In genomic region chr20:44594730-44595129, GRCh38 we compare ENCODE assay signal across 8 cellular contexts. TPM values are rescaled to one million over a fixed set of nuclear protein-coding genes. Genes with fewer than 3 reads are reported as not detected.
DNase-seq lines count a peak whose midpoint lies in the region; ATAC-seq and TF ChIP-seq lines count a peak whose summit lies in the region.
"Had no signal": no experiment of that assay in that cellular context is flagged by ENCODE, and none has a peak within 500 bp of the region (broad histone marks: within the 10 kb centered on the region; RNA-seq: fewer than 3 reads in every experiment).

No MANE protein-coding gene starts in this region.

- H3K27ac Mint-ChIP-seq in stimulated activated naive CD8-positive, alpha-beta T cell treated with anti-CD3 and anti-CD28 coated beads, Interleukin-15, Interleukin-2, amounts not matched to agents 100 ng/mL and 50 ng/mL, for 24 hours, result peak overlapping the region; percentile 83
- no peak overlapping the region for H3K27ac Mint-ChIP-seq in CD8-positive, alpha-beta T cell

- DNase-seq in OCI-LY7 (ENCODE audit: low spot score), result no peak
- peak; percentile 77 for DNase-seq in fibroblast of pulmonary artery (ENCODE audit: low read depth)
- no peak for DNase-seq in NCI-H187 (lab: John Stamatoyannopoulos, UW)
- no peak for DNase-seq in CD8-positive, alpha-beta T cell
- no peak for DNase-seq in KBM-7

- no peaks in the 10 kb centered on the region for H3K9me3 Mint-ChIP-seq in stimulated activated naive CD8-positive, alpha-beta T cell treated with anti-CD3 and anti-CD28 coated beads, Interleukin-15, Interleukin-2, amounts not matched to agents 100 ng/mL and 50 ng/mL, for 24 hours
- H3K9me3 Mint-ChIP-seq in CD8-positive, alpha-beta T cell, result no peaks in the 10 kb centered on the region

- CTCF ChIA-PET in OCI-LY7 (lab: Charles Lee; ENCODE audit: unreplicated experiment), result interaction anchor here (1.6 kb wide), 1 partner anchor 8 kb away, joined by 5 read pairs; no protein-coding TSS in a partner anchor
- CTCF ChIA-PET in CD8-positive, alpha-beta T cell (lab: Charles Lee), result interaction anchor here (1.4 to 2.2 kb wide), 2 partner anchors 9 to 15 kb away, joined by 5 to 7 read pairs; no protein-coding TSS in a partner anchor

- no peaks in the 10 kb centered on the region for H3K27me3 ChIP-seq in CD8-positive, alpha-beta T cell (ENCODE audit: insufficient read depth, low read length)

- H3K4me1 Mint-ChIP-seq in stimulated activated naive CD8-positive, alpha-beta T cell treated with anti-CD3 and anti-CD28 coated beads, Interleukin-15, Interleukin-2, amounts not matched to agents 100 ng/mL and 50 ng/mL, for 24 hours (ENCODE audit: low read depth), result peaks cover 41% of the 10 kb centered on the region
- H3K4me1 Mint-ChIP-seq in CD8-positive, alpha-beta T cell (ENCODE audit: low read depth), result peaks cover 18% of the 10 kb centered on the region

- in situ Hi-C loops in KBM-7 (cut with MboI; ENCODE audit: low pct_unique_long_range_greater_than_20kb, low sequenced_read_pairs), result no loop called here

- no peaks in the 10 kb centered on the region for H3K27me3 Mint-ChIP-seq in stimulated activated naive CD8-positive, alpha-beta T cell treated with anti-CD3 and anti-CD28 coated beads, Interleukin-15, Interleukin-2, amounts not matched to agents 100 ng/mL and 50 ng/mL, for 24 hours
- H3K27me3 Mint-ChIP-seq in CD8-positive, alpha-beta T cell (ENCODE audit: low read depth), result no peaks in the 10 kb centered on the region

- ATAC-seq in GM19351 (IDR thresholded peaks at IDR 0.05; ENCODE audit: unreplicated experiment), result peak; percentile 49
- no peak for ATAC-seq in CD8-positive, alpha-beta T cell

- TF ChIP-seq CTCF in OCI-LY7 (conservative IDR thresholded peaks at IDR 0.05; ENCODE audit: low read length) (no peak), fibroblast of pulmonary artery (IDR thresholded peaks at IDR 0.05; ENCODE audit: low read length, missing control alignments) (no peak)
- TF ChIP-seq CTCF in CD8-positive, alpha-beta T cell (IDR thresholded peaks at IDR 0.05), result no peak

- BruUV-seq in OCI-LY7 (replicated peaks; lab: Mats Ljungman, UMichigan), result no TSS peak

- peaks cover 87% of the 10 kb centered on the region for H3K4me1 ChIP-seq in OCI-LY7 (ENCODE audit: insufficient read depth, low read length, poor library complexity, severe bottlenecking)
- H3K4me1 ChIP-seq in CD8-positive, alpha-beta T cell (ENCODE audit: insufficient read depth, low read length), result peaks cover 16% of the 10 kb centered on the region
- H3K4me1 ChIP-seq: parathyroid adenoma had no signal

- no peak overlapping the region for H3K4me3 Mint-ChIP-seq in stimulated activated naive CD8-positive, alpha-beta T cell treated with anti-CD3 and anti-CD28 coated beads, Interleukin-15, Interleukin-2, amounts not matched to agents 100 ng/mL and 50 ng/mL, for 24 hours
- H3K4me3 Mint-ChIP-seq in CD8-positive, alpha-beta T cell, result no peak overlapping the region

- no peaks in the 10 kb centered on the region for H3K9me3 ChIP-seq in OCI-LY7 (ENCODE audit: low read length)
- H3K9me3 ChIP-seq in CD8-positive, alpha-beta T cell (ENCODE audit: low read length), result no peaks in the 10 kb centered on the region

- intact Hi-C loops in OCI-LY7 (cut with micrococcal nuclease; ENCODE audit: unreplicated experiment), result no loop called here
- intact Hi-C loops in CD8-positive, alpha-beta T cell (cut with DNase I, micrococcal nuclease), result no loop called here

- H3K4me2 ChIP-seq in OCI-LY7 (ENCODE audit: low read length), result 0 out of 2 replicates have a peak overlapping the region, but pooled peaks have one; percentile 0

- H3K9me2 ChIP-seq in OCI-LY7 (ENCODE audit: insufficient read depth, low read length), result no peaks in the 10 kb centered on the region

- no peaks in the 10 kb centered on the region for H4K20me1 ChIP-seq in OCI-LY7 (ENCODE audit: insufficient read depth, low read length)

- H3K36me3 Mint-ChIP-seq in stimulated activated naive CD8-positive, alpha-beta T cell treated with anti-CD3 and anti-CD28 coated beads, Interleukin-15, Interleukin-2, amounts not matched to agents 100 ng/mL and 50 ng/mL, for 24 hours (ENCODE audit: low read depth), result no peaks in the 10 kb centered on the region
- peaks cover 4% of the 10 kb centered on the region for H3K36me3 Mint-ChIP-seq in CD8-positive, alpha-beta T cell

- H3K36me3 ChIP-seq in OCI-LY7 (ENCODE audit: insufficient read depth, low read length), result peaks cover 87% of the 10 kb centered on the region
- no peaks in the 10 kb centered on the region for H3K36me3 ChIP-seq in CD8-positive, alpha-beta T cell (ENCODE audit: insufficient read depth, low read length)

- peak overlapping the region; percentile 1 for H3K27ac ChIP-seq in OCI-LY7 (ENCODE audit: low read depth, low read length, poor library complexity, severe bottlenecking)
- H3K27ac ChIP-seq in CD8-positive, alpha-beta T cell (ENCODE audit: low read depth, low read length), result no peak overlapping the region
- H3K27ac ChIP-seq: parathyroid adenoma had no signal

- H3K4me3 ChIP-seq in OCI-LY7 (ENCODE audit: low read depth, low read length, poor library complexity, severe bottlenecking) (no peak overlapping the region), fibroblast of pulmonary artery (replicated peaks; ENCODE audit: low read depth, low read length) (no peak overlapping the region)
- H3K4me3 ChIP-seq in CD8-positive, alpha-beta T cell (ENCODE audit: low read depth, low read length), result no peak overlapping the region

- POLR2A ChIA-PET in OCI-LY7 (lab: Charles Lee), result interaction anchor here (0.7 to 3.1 kb wide), 10 partner anchors 8 to 119 kb away, joined by 3 to 12 read pairs (median 3); partner anchors contain the start of genes PKIG and TTPAL
- POLR2A ChIA-PET in CD8-positive, alpha-beta T cell (lab: Charles Lee), result no interaction called here

- H2AFZ ChIP-seq in OCI-LY7 (ENCODE audit: low read length), result no peak overlapping the region
- H2AFZ ChIP-seq: parathyroid adenoma had no signal

- peaks cover 61% of the 10 kb centered on the region; the same call in 1 of the 2 replicates for H3K79me2 ChIP-seq in OCI-LY7 (ENCODE audit: insufficient read depth, low read depth, low read length)

RNA-seq across cellular contexts. Expression of gene PKIG, which starts 12.4 kb away (rescaled TPM):
- total RNA-seq in OCI-LY7 (2014; rRNA removed; shearing (Covaris generic)), result 37.2 and 46.9 TPM in 2 replicates
- total RNA-seq in OCI-LY7 (2022), result 31.7 and 34.9 TPM in 2 replicates
- total RNA-seq in CD8-positive, alpha-beta T cell, result 1 to 10 TPM; 4.7 to 5.8 TPM

RNA-seq across cellular contexts. Expression of gene ADA, which starts 56.8 kb away (rescaled TPM):
- 67.0 and 78.2 TPM in 2 replicates for total RNA-seq in OCI-LY7 (2014; rRNA removed; shearing (Covaris generic))
- total RNA-seq in OCI-LY7 (2022), result 142 and 158 TPM in 2 replicates
- total RNA-seq in CD8-positive, alpha-beta T cell, result 10 to 100 TPM; 27.9 to 30.2 TPM

Comparison
In these comparisons a context has a peak if more than half of its experiments do, and no peak if none do; other contexts are left out.
1. RNA of gene PKIG, which starts 12.4 kb away (total RNA-seq): 31.7 to 46.9 TPM in OCI-LY7; 4.7 to 5.8 TPM in CD8-positive, alpha-beta T cell; every median in the first group is over 4 times any median in the second.